ENCODE assay signal across 17 cellular contexts in the genomic region with DNA sequence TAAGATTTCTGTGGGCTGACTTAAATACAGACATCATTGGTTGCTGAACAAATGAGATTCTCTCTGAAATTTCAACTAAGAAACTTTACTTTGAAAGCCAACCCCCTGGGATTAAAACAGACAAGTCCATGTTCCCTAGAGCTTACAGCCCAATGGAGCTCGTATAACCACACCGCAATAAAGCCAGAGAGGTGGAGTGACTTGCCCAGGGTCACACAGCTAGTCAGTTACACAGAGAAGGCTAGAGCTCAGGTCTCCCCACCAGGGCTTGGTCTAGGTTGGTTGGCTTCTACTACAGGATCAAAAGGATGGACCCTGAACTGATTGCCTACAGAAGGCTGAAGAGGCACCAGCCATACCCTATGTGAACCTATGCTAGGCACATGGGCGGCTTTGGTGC. TPM values are rescaled to one million over a fixed set of nuclear protein-coding genes. Genes with fewer than 3 reads are reported as not detected.
DNase-seq lines count a peak whose midpoint lies in the region; ATAC-seq and TF ChIP-seq lines count a peak whose summit lies in the region.
"Had no signal": no experiment of that assay in that cellular context is flagged by ENCODE, and none has a peak within 500 bp of the region (broad histone marks: within the 10 kb centered on the region; RNA-seq: fewer than 3 reads in every experiment).

No MANE protein-coding gene starts in this region.

- no peaks in the 10 kb centered on the region for H3K36me3 ChIP-seq in PC-3 (ENCODE audit: low read depth, low read length)
- no peaks in the 10 kb centered on the region for H3K36me3 ChIP-seq in endodermal cell (ENCODE audit: control insufficient read depth, insufficient read depth, low read length)
- no peaks in the 10 kb centered on the region for H3K36me3 ChIP-seq in osteoblast (ENCODE audit: insufficient read depth, low read length)

- H3K4me1 Mint-ChIP-seq in CD4-positive, alpha-beta T cell (ENCODE audit: low read depth), result peaks cover 42% of the 10 kb centered on the region
- H3K4me1 Mint-ChIP-seq in endodermal cell, result peaks cover 57% of the 10 kb centered on the region

- H3K36me3 Mint-ChIP-seq in CD4-positive, alpha-beta T cell (ENCODE audit: low read depth), result no peaks in the 10 kb centered on the region
- H3K36me3 Mint-ChIP-seq in endodermal cell (ENCODE audit: low read depth), result no peaks in the 10 kb centered on the region

- H3K27me3 ChIP-seq in CD4-positive, alpha-beta T cell (ENCODE audit: control insufficient read depth, insufficient read depth, low read length), result no peaks in the 10 kb centered on the region
- H3K27me3 ChIP-seq in PC-3 (ENCODE audit: low read length) (no peaks in the 10 kb centered on the region), endodermal cell (ENCODE audit: control insufficient read depth, insufficient read depth, low read length, poor library complexity, severe bottlenecking) (no peaks in the 10 kb centered on the region), osteoblast (ENCODE audit: insufficient read depth, low read length) (no peaks in the 10 kb centered on the region)

- no TSS peak for BruUV-seq in PC-3 (replicated peaks; lab: Mats Ljungman, UMichigan)

- no peak overlapping the region for H3K4me3 Mint-ChIP-seq in CD4-positive, alpha-beta T cell
- no peak overlapping the region for H3K4me3 Mint-ChIP-seq in endodermal cell

- DNase-seq in CD4-positive, alpha-beta T cell, result no peak
- DNase-seq in PC-3, result no peak
- DNase-seq in endodermal cell, result no peak
- DNase-seq in osteoblast (ENCODE audit: insufficient read length, low spot score, missing footprints), result no peak
- no peak for DNase-seq in GM19240 (ENCODE audit: insufficient read length, low spot score)
- DNase-seq in pons (ENCODE audit: low spot score), result no peak
- no peak for DNase-seq in activated T-cell treated with anti-CD3 and anti-CD28 coated beads, Interleukin-2, amount 50 U/mL, for 48 hours
- no peak for DNase-seq in stimulated activated CD4-positive, alpha-beta T cell treated with anti-CD3 and anti-CD28 coated beads, Interleukin-4, amount 100 ng/mL, for 24 hours
- DNase-seq: activated CD4-positive, CD25-positive, alpha-beta regulatory T cell; activated effector memory CD4-positive, alpha-beta T cell treated with anti-CD3 and anti-CD28 coated beads, Interleukin-2, amount 50 U/mL, for 16 hours; aorta; C1 segment of cervical spinal cord; cortex of kidney; H7; NCI-H2171; NCI-H774 had no signal

- peaks cover 4% of the 10 kb centered on the region for H3K27me3 Mint-ChIP-seq in CD4-positive, alpha-beta T cell
- H3K27me3 Mint-ChIP-seq in endodermal cell (ENCODE audit: insufficient read depth), result peaks cover 4% of the 10 kb centered on the region

- no peak overlapping the region for H3K4me3 ChIP-seq in PC-3 (ENCODE audit: low read length)
- no peak overlapping the region for H3K4me3 ChIP-seq in endodermal cell (ENCODE audit: low read length)
- no peak overlapping the region for H3K4me3 ChIP-seq in osteoblast (ENCODE audit: insufficient read depth, low read length)

- no peaks in the 10 kb centered on the region for H3K9me3 Mint-ChIP-seq in CD4-positive, alpha-beta T cell
- H3K9me3 Mint-ChIP-seq in endodermal cell, result no peaks in the 10 kb centered on the region

- no peaks in the 10 kb centered on the region for H3K9me2 ChIP-seq in PC-3 (replicated peaks; ENCODE audit: low read length)

- peak overlapping the region; percentile 50 for H3K27ac Mint-ChIP-seq in CD4-positive, alpha-beta T cell
- H3K27ac Mint-ChIP-seq in endodermal cell, result peak overlapping the region; percentile 43

- no peak overlapping the region for H3K27ac ChIP-seq in CD4-positive, alpha-beta T cell (ENCODE audit: low read depth, low read length)
- H3K27ac ChIP-seq in PC-3 (ENCODE audit: low read length) (peak overlapping the region; percentile 33), endodermal cell (ENCODE audit: low read depth, low read length) (no peak overlapping the region), osteoblast (ENCODE audit: low read depth, low read length) (peak overlapping the region; percentile 83)

- H4K20me1 ChIP-seq in PC-3 (ENCODE audit: low read length) (no peaks in the 10 kb centered on the region), osteoblast (ENCODE audit: insufficient read depth, low read length) (no peaks in the 10 kb centered on the region)

- H3K9me3 ChIP-seq in CD4-positive, alpha-beta T cell (ENCODE audit: control insufficient read depth, low read length), result no peaks in the 10 kb centered on the region
- no peaks in the 10 kb centered on the region for H3K9me3 ChIP-seq in PC-3 (ENCODE audit: low read length)
- no peaks in the 10 kb centered on the region for H3K9me3 ChIP-seq in endodermal cell (ENCODE audit: control insufficient read depth, low read length)
- H3K9me3 ChIP-seq in osteoblast (ENCODE audit: low read depth, low read length), result no peaks in the 10 kb centered on the region

- H3F3A ChIP-seq in PC-3 (ENCODE audit: low read length, unreplicated experiment), result peaks cover 7% of the 10 kb centered on the region

- 0 out of 2 replicates have a peak overlapping the region, but pooled peaks have one; percentile 11 for H3K4me2 ChIP-seq in PC-3 (ENCODE audit: low read length)
- H3K4me2 ChIP-seq in osteoblast (ENCODE audit: insufficient read depth, low read length), result peak overlapping the region; percentile 10

- H3K4me1 ChIP-seq in PC-3 (ENCODE audit: insufficient read depth, low read length), result peaks cover 53% of the 10 kb centered on the region
- peaks cover 36% of the 10 kb centered on the region for H3K4me1 ChIP-seq in endodermal cell (ENCODE audit: control insufficient read depth, insufficient read depth, low read length)
- H3K4me1 ChIP-seq in osteoblast (ENCODE audit: insufficient read depth, low read length), result peaks cover 56% of the 10 kb centered on the region

- POLR2A ChIA-PET in CD4-positive, alpha-beta T cell (lab: Charles Lee), result no interaction called here
- POLR2A ChIA-PET in PC-3 (lab: Charles Lee; ENCODE audit: unreplicated experiment), result no interaction called here

- H3K79me2 ChIP-seq in PC-3 (ENCODE audit: low read length) (no peaks in the 10 kb centered on the region), osteoblast (ENCODE audit: insufficient read depth, low read length) (peaks cover 4% of the 10 kb centered on the region)

- WGBS in endodermal cell (ENCODE audit: insufficient coverage in 1 of 2, insufficient read length in 1 of 2), 2 experiments, result 93 to 94% methylated on average over 3 of the region's 3 CpGs

- no peak overlapping the region for H3K9ac ChIP-seq in PC-3 (ENCODE audit: low read length)
- no peak overlapping the region for H3K9ac ChIP-seq in endodermal cell (ENCODE audit: extremely low read depth, low read length, poor library complexity, severe bottlenecking)

- intact Hi-C loops in CD4-positive, alpha-beta T cell (cut with DNase I, micrococcal nuclease), result no loop called here
- intact Hi-C loops in PC-3 (cut with micrococcal nuclease), result no loop called here

- H2AFZ ChIP-seq in PC-3 (ENCODE audit: low read length) (no peak overlapping the region), osteoblast (ENCODE audit: low read length) (no peak overlapping the region)

- TF ChIP-seq CTCF in CD4-positive, alpha-beta T cell (IDR thresholded peaks at IDR 0.05), result no peak
- TF ChIP-seq CTCF in PC-3 (conservative IDR thresholded peaks at IDR 0.05; ENCODE audit: low read depth, low read length), result no peak
- no peak for TF ChIP-seq CTCF in endodermal cell (conservative IDR thresholded peaks at IDR 0.05)
- TF ChIP-seq CTCF in osteoblast (IDR thresholded peaks at IDR 0.05; ENCODE audit: extremely low read depth, low read depth, low read length), result no peak

- ATAC-seq in CD4-positive, alpha-beta T cell (ENCODE audit: poor library complexity), result no peak
- no peak for ATAC-seq in PC-3
- ATAC-seq: left lobe of liver had no signal

- CTCF ChIA-PET in CD4-positive, alpha-beta T cell (lab: Charles Lee), result interaction anchor here (4.4 kb wide), 1 partner anchor 12 kb away, joined by 33 read pairs; no protein-coding TSS in a partner anchor
- CTCF ChIA-PET in PC-3 (lab: Charles Lee), result no interaction called here

RNA-seq across cellular contexts. Expression of a gene that starts 8.9 kb away (rescaled TPM):
- total RNA-seq in CD4-positive, alpha-beta T cell, result under 1 TPM; 0.45 to 0.47 TPM
- total RNA-seq in PC-3 (2014; rRNA removed) (17.4 and 18.1 TPM in 2 replicates), endodermal cell (1 to 10 TPM; 1.7 to 2.9 TPM), osteoblast (493 and 546 TPM in 2 replicates)
- polyA plus RNA-seq in endodermal cell (2013, experiment 1 of 2), result 2.4 TPM
- polyA plus RNA-seq in endodermal cell (2013, experiment 2 of 2), result 2.8 TPM

Comparison
In these comparisons a context has a peak if more than half of its experiments do, and no peak if none do; other contexts are left out.
1. H3K27ac ChIP-seq: peak in PC-3 (single experiment) and osteoblast (single experiment); none in CD4-positive, alpha-beta T cell (single experiment) and endodermal cell (single experiment).
2. RNA of a gene that starts 8.9 kb away (total RNA-seq): 493 to 546 TPM in osteoblast; 17.4 to 18.1 TPM in PC-3, 1.7 to 2.9 TPM in endodermal cell and 0.45 to 0.47 TPM in CD4-positive, alpha-beta T cell; every median in the first group is over 10 times any median in the second.